Comparison of ENCODE assay signal across 8 cellular contexts in genomic region chr7:6726341-6726740, GRCh38. TPM values are rescaled to one million over a fixed set of nuclear protein-coding genes. Genes with fewer than 3 reads are reported as not detected.
"Had no signal": no experiment of that assay in that cellular context is flagged by ENCODE, and none has a peak within 500 bp of the region (broad histone marks: within the 10 kb centered on the region; RNA-seq: fewer than 3 reads in every experiment).

No MANE protein-coding gene starts in this region.

RNA-seq across cellular contexts. Expression of gene RSPH10B2, which starts 27.6 kb away (rescaled TPM):
- total RNA-seq: mesenteric fat pad, osteoblast, subcutaneous adipose tissue, suprapubic skin, thoracic aorta, upper lobe of right lung had no signal
- polyA plus RNA-seq: naive thymus-derived CD4-positive, alpha-beta T cell; pancreas had no signal
